In genomic region chr2:68122680-68122964, GRCh38 we compare ENCODE assay signal across 9 cellular contexts. TPM values are rescaled to one million over a fixed set of nuclear protein-coding genes. Genes with fewer than 3 reads are reported as not detected.
DNase-seq lines count a peak whose midpoint lies in the region; ATAC-seq and TF ChIP-seq lines count a peak whose summit lies in the region.
"Had no signal": no experiment of that assay in that cellular context is flagged by ENCODE, and none has a peak within 500 bp of the region (broad histone marks: within the 10 kb centered on the region; RNA-seq: fewer than 3 reads in every experiment).

No MANE protein-coding gene starts in this region.

- 29% methylated on average over 8 of the region's 8 CpGs for WGBS in smooth muscle cell (ENCODE audit: low lambda C conversion rate)

- H3K36me3 ChIP-seq in PC-3 (ENCODE audit: low read depth, low read length) (no peaks in the 10 kb centered on the region), fibroblast of lung (ENCODE audit: control insufficient read depth, insufficient read depth, low read length) (no peaks in the 10 kb centered on the region), smooth muscle cell (ENCODE audit: low read depth) (no peaks in the 10 kb centered on the region)

- H4K20me1 ChIP-seq in PC-3 (ENCODE audit: low read length): no peaks in the 10 kb centered on the region
- no peaks in the 10 kb centered on the region for H4K20me1 ChIP-seq in fibroblast of lung (ENCODE audit: control insufficient read depth, extremely low read depth, insufficient read depth, low read length)
- H4K20me1 ChIP-seq in smooth muscle cell (ENCODE audit: low read depth): no peaks in the 10 kb centered on the region

- H3K27me3 Mint-ChIP-seq in activated CD8-positive, alpha-beta T cell treated with anti-CD3 and anti-CD28 coated beads for 36 hours: no peaks in the 10 kb centered on the region
- no peaks in the 10 kb centered on the region for H3K27me3 Mint-ChIP-seq in activated CD8-positive, alpha-beta T cell treated with anti-CD3 and anti-CD28 coated beads, Interleukin-2, amount 10 ng/mL, durations not matched to agents 7 days and 5 days (ENCODE audit: low read depth)
- H3K27me3 Mint-ChIP-seq in activated T-helper 1 cell treated with anti-CD3 and anti-CD28 coated beads, Interleukin-12 subunit alpha, Interleukin-12 subunit beta, Interleukin-2, Interleukin-4 antibody, amounts not matched to agents 30 ng/mL and 10 ng/mL and 1 ng/mL, durations not matched to agents 14 hours and 24 hours and 36 hours (ENCODE audit: insufficient read depth): no peaks in the 10 kb centered on the region
- H3K27me3 Mint-ChIP-seq: activated CD4-positive, alpha-beta T cell treated with anti-CD3 and anti-CD28 coated beads for 36 hours had no signal

- H3K27ac ChIP-seq in PC-3 (ENCODE audit: low read length) (no peak overlapping the region), fibroblast of lung (ENCODE audit: insufficient read depth, low read length) (no peak overlapping the region), smooth muscle cell (ENCODE audit: low read depth) (no peak overlapping the region)

- ATAC-seq in activated CD8-positive, alpha-beta T cell treated with anti-CD3 and anti-CD28 coated beads for 36 hours: no peak
- ATAC-seq in activated CD8-positive, alpha-beta T cell treated with anti-CD3 and anti-CD28 coated beads, Interleukin-2, amount 10 ng/mL, durations not matched to agents 7 days and 5 days: no peak
- no peak; the same call in 1 of the 2 replicates for ATAC-seq in PC-3
- ATAC-seq: activated CD4-positive, alpha-beta T cell treated with anti-CD3 and anti-CD28 coated beads for 36 hours had no signal

- intact Hi-C loops in activated CD8-positive, alpha-beta T cell treated with anti-CD3 and anti-CD28 coated beads for 36 hours (cut with micrococcal nuclease): loop anchor here (2.0 to 10.0 kb wide), 2 partner anchors 160 to 302 kb away; no protein-coding TSS in a partner anchor
- intact Hi-C loops in PC-3 (cut with micrococcal nuclease): loop anchor here (1.0 kb wide), 3 partner anchors 160 to 319 kb away; no protein-coding TSS in a partner anchor
- intact Hi-C loops in activated T-helper 1 cell treated with anti-CD3 and anti-CD28 coated beads, Interleukin-12 subunit alpha, Interleukin-12 subunit beta, Interleukin-2, Interleukin-4 antibody, amounts not matched to agents 30 ng/mL and 10 ng/mL and 1 ng/mL, durations not matched to agents 14 hours and 24 hours and 36 hours (cut with micrococcal nuclease): loop anchor here (1.0 to 5.0 kb wide), 7 partner anchors 35 to 319 kb away; partner anchors contain the start of gene PNO1

- peaks cover 4% of the 10 kb centered on the region; the same call in 1 of the 2 replicates for H3K4me1 ChIP-seq in PC-3 (ENCODE audit: insufficient read depth, low read length)
- H3K4me1 ChIP-seq in fibroblast of lung (ENCODE audit: control insufficient read depth, extremely low read depth, insufficient read depth, low read length): no peaks in the 10 kb centered on the region
- H3K4me1 ChIP-seq in smooth muscle cell (ENCODE audit: low read depth): no peaks in the 10 kb centered on the region

- no peaks in the 10 kb centered on the region for H3K9me2 ChIP-seq in PC-3 (replicated peaks; ENCODE audit: low read length)

- H3F3A ChIP-seq in PC-3 (ENCODE audit: low read length, unreplicated experiment) (no peaks in the 10 kb centered on the region), smooth muscle cell (ENCODE audit: low read depth) (no peaks in the 10 kb centered on the region)

- CTCF ChIA-PET in activated CD8-positive, alpha-beta T cell treated with anti-CD3 and anti-CD28 coated beads for 36 hours (lab: Charles Lee): interaction anchor here (0.6 to 4.0 kb wide), 44 partner anchors 9 to 319 kb away, joined by 3 to 114 read pairs (median 6); partner anchors contain the start of genes C1D and PNO1
- CTCF ChIA-PET in activated CD8-positive, alpha-beta T cell treated with anti-CD3 and anti-CD28 coated beads, Interleukin-2, amount 10 ng/mL, durations not matched to agents 7 days and 5 days (lab: Charles Lee): interaction anchor here (0.8 to 5.9 kb wide), 44 partner anchors 10 to 341 kb away, joined by 3 to 78 read pairs (median 5); partner anchors contain the start of gene PNO1
- CTCF ChIA-PET in PC-3 (lab: Charles Lee): interaction anchor here (0.8 to 1.4 kb wide), 4 partner anchors 75 to 319 kb away, joined by 4 to 11 read pairs (median 6); no protein-coding TSS in a partner anchor

- peaks cover 2% of the 10 kb centered on the region for H3K4me1 Mint-ChIP-seq in activated CD8-positive, alpha-beta T cell treated with anti-CD3 and anti-CD28 coated beads for 36 hours (ENCODE audit: low read depth)
- peaks cover 3% of the 10 kb centered on the region for H3K4me1 Mint-ChIP-seq in activated CD8-positive, alpha-beta T cell treated with anti-CD3 and anti-CD28 coated beads, Interleukin-2, amount 10 ng/mL, durations not matched to agents 7 days and 5 days (ENCODE audit: low read depth)
- H3K4me1 Mint-ChIP-seq in activated T-helper 1 cell treated with anti-CD3 and anti-CD28 coated beads, Interleukin-12 subunit alpha, Interleukin-12 subunit beta, Interleukin-2, Interleukin-4 antibody, amounts not matched to agents 30 ng/mL and 10 ng/mL and 1 ng/mL, durations not matched to agents 14 hours and 24 hours and 36 hours (ENCODE audit: low read depth): peaks cover 5% of the 10 kb centered on the region

- H3K27me3 ChIP-seq in PC-3 (ENCODE audit: low read length): no peaks in the 10 kb centered on the region
- H3K27me3 ChIP-seq in fibroblast of lung (ENCODE audit: control insufficient read depth, insufficient read depth, low read length): no peaks in the 10 kb centered on the region
- H3K27me3 ChIP-seq in smooth muscle cell (ENCODE audit: low read depth): no peaks in the 10 kb centered on the region

- H3K9ac ChIP-seq in PC-3 (ENCODE audit: low read length) (no peak overlapping the region), fibroblast of lung (ENCODE audit: insufficient read depth, low read length) (no peak overlapping the region), smooth muscle cell (ENCODE audit: low read depth) (no peak overlapping the region)

- H3K79me2 ChIP-seq in PC-3 (ENCODE audit: low read length) (no peaks in the 10 kb centered on the region), fibroblast of lung (ENCODE audit: control insufficient read depth, insufficient read depth, low read length) (no peaks in the 10 kb centered on the region), smooth muscle cell (ENCODE audit: low read depth) (no peaks in the 10 kb centered on the region)

- H3K36me3 Mint-ChIP-seq in activated CD8-positive, alpha-beta T cell treated with anti-CD3 and anti-CD28 coated beads for 36 hours (ENCODE audit: low read depth): no peaks in the 10 kb centered on the region
- no peaks in the 10 kb centered on the region for H3K36me3 Mint-ChIP-seq in activated CD8-positive, alpha-beta T cell treated with anti-CD3 and anti-CD28 coated beads, Interleukin-2, amount 10 ng/mL, durations not matched to agents 7 days and 5 days (ENCODE audit: low read depth)
- H3K36me3 Mint-ChIP-seq in activated T-helper 1 cell treated with anti-CD3 and anti-CD28 coated beads, Interleukin-12 subunit alpha, Interleukin-12 subunit beta, Interleukin-2, Interleukin-4 antibody, amounts not matched to agents 30 ng/mL and 10 ng/mL and 1 ng/mL, durations not matched to agents 14 hours and 24 hours and 36 hours (ENCODE audit: low read depth): no peaks in the 10 kb centered on the region

- H3K9me3 ChIP-seq in PC-3 (ENCODE audit: low read length) (no peaks in the 10 kb centered on the region), fibroblast of lung (ENCODE audit: control insufficient read depth, insufficient read depth, low read depth, low read length) (no peaks in the 10 kb centered on the region), smooth muscle cell (replicated peaks; ENCODE audit: low read depth) (no peaks in the 10 kb centered on the region)

- no peaks in the 10 kb centered on the region for H3K9me3 Mint-ChIP-seq in activated CD8-positive, alpha-beta T cell treated with anti-CD3 and anti-CD28 coated beads for 36 hours
- H3K9me3 Mint-ChIP-seq in activated CD8-positive, alpha-beta T cell treated with anti-CD3 and anti-CD28 coated beads, Interleukin-2, amount 10 ng/mL, durations not matched to agents 7 days and 5 days (ENCODE audit: insufficient read depth): no peaks in the 10 kb centered on the region
- no peaks in the 10 kb centered on the region for H3K9me3 Mint-ChIP-seq in activated T-helper 1 cell treated with anti-CD3 and anti-CD28 coated beads, Interleukin-12 subunit alpha, Interleukin-12 subunit beta, Interleukin-2, Interleukin-4 antibody, amounts not matched to agents 30 ng/mL and 10 ng/mL and 1 ng/mL, durations not matched to agents 14 hours and 24 hours and 36 hours

- H2AFZ ChIP-seq in PC-3 (ENCODE audit: low read length) (peak overlapping the region; percentile 74), fibroblast of lung (ENCODE audit: low read length) (no peak overlapping the region), smooth muscle cell (ENCODE audit: low read depth) (peak overlapping the region; percentile 15)

- no TSS peak for BruUV-seq in PC-3 (replicated peaks; lab: Mats Ljungman, UMichigan)

- POLR2A ChIA-PET in activated CD8-positive, alpha-beta T cell treated with anti-CD3 and anti-CD28 coated beads for 36 hours (lab: Charles Lee): interaction anchor here (1.4 kb wide), 1 partner anchor 160 kb away, joined by 4 read pairs; no protein-coding TSS in a partner anchor
- POLR2A ChIA-PET in activated CD8-positive, alpha-beta T cell treated with anti-CD3 and anti-CD28 coated beads, Interleukin-2, amount 10 ng/mL, durations not matched to agents 7 days and 5 days (lab: Charles Lee): no interaction called here
- POLR2A ChIA-PET in PC-3 (lab: Charles Lee; ENCODE audit: unreplicated experiment): no interaction called here

- peak; percentile 65 for TF ChIP-seq CTCF in activated CD8-positive, alpha-beta T cell treated with anti-CD3 and anti-CD28 coated beads for 36 hours (IDR thresholded peaks at IDR 0.05)
- no peak for TF ChIP-seq CTCF in PC-3 (conservative IDR thresholded peaks at IDR 0.05; ENCODE audit: low read depth, low read length)
- TF ChIP-seq CTCF in fibroblast of lung (conservative IDR thresholded peaks at IDR 0.05 in 1 of 2, IDR thresholded peaks at IDR 0.05 in 1 of 2; ENCODE audit: low read depth in 1 of 2, low read length in 2 of 2): no peak
- TF ChIP-seq CTCF in smooth muscle cell (IDR thresholded peaks at IDR 0.05; ENCODE audit: borderline replicate concordance, insufficient read depth, poor library complexity, severe bottlenecking): no peak

- H3K4me3 Mint-ChIP-seq in activated CD8-positive, alpha-beta T cell treated with anti-CD3 and anti-CD28 coated beads for 36 hours: no peak overlapping the region
- no peak overlapping the region for H3K4me3 Mint-ChIP-seq in activated CD8-positive, alpha-beta T cell treated with anti-CD3 and anti-CD28 coated beads, Interleukin-2, amount 10 ng/mL, durations not matched to agents 7 days and 5 days
- no peak overlapping the region for H3K4me3 Mint-ChIP-seq in activated T-helper 1 cell treated with anti-CD3 and anti-CD28 coated beads, Interleukin-12 subunit alpha, Interleukin-12 subunit beta, Interleukin-2, Interleukin-4 antibody, amounts not matched to agents 30 ng/mL and 10 ng/mL and 1 ng/mL, durations not matched to agents 14 hours and 24 hours and 36 hours
- H3K4me3 Mint-ChIP-seq: activated CD4-positive, alpha-beta T cell treated with anti-CD3 and anti-CD28 coated beads for 36 hours had no signal

- H3K4me3 ChIP-seq in PC-3 (ENCODE audit: low read length) (peak overlapping the region; percentile 28; the same call in 1 of the 2 replicates), fibroblast of lung (replicated peaks in 1 of 4; ENCODE audit: control extremely low read depth in 1 of 4, insufficient read depth in 1 of 4, low read depth in 3 of 4, low read length in 4 of 4) (no peak overlapping the region), smooth muscle cell (no peak overlapping the region)

- no peak for DNase-seq in activated CD8-positive, alpha-beta T cell treated with anti-CD3 and anti-CD28 coated beads for 36 hours
- no peak for DNase-seq in activated CD8-positive, alpha-beta T cell treated with anti-CD3 and anti-CD28 coated beads, Interleukin-2, amount 10 ng/mL, durations not matched to agents 7 days and 5 days
- no peak for DNase-seq in PC-3
- no peak for DNase-seq in fibroblast of lung (ENCODE audit: low read depth in 2 of 2)
- DNase-seq in smooth muscle cell (lab: John Stamatoyannopoulos, UW; ENCODE audit: unreplicated experiment): no peak
- no peak for DNase-seq in ureter (ENCODE audit: low spot score)
- no peak for DNase-seq in stimulated activated CD4-positive, alpha-beta T cell treated with anti-CD3 and anti-CD28 coated beads, Interleukin-4, amount 100 ng/mL, for 24 hours
- DNase-seq in activated T-helper 1 cell treated with anti-CD3 and anti-CD28 coated beads, Interleukin-12 subunit alpha, Interleukin-12 subunit beta, Interleukin-2, Interleukin-4 antibody, amounts not matched to agents 30 ng/mL and 10 ng/mL and 1 ng/mL, durations not matched to agents 14 hours and 24 hours and 36 hours (ENCODE audit: low spot score): no peak

- H3K4me2 ChIP-seq in PC-3 (ENCODE audit: low read length): peak overlapping the region; percentile 64
- peak overlapping the region; percentile 34 for H3K4me2 ChIP-seq in fibroblast of lung (ENCODE audit: extremely low read depth, insufficient read depth, low read length)
- peak overlapping the region; percentile 82 for H3K4me2 ChIP-seq in smooth muscle cell

- no peak overlapping the region for H3K27ac Mint-ChIP-seq in activated CD8-positive, alpha-beta T cell treated with anti-CD3 and anti-CD28 coated beads for 36 hours
- H3K27ac Mint-ChIP-seq in activated CD8-positive, alpha-beta T cell treated with anti-CD3 and anti-CD28 coated beads, Interleukin-2, amount 10 ng/mL, durations not matched to agents 7 days and 5 days: no peak overlapping the region
- H3K27ac Mint-ChIP-seq in activated T-helper 1 cell treated with anti-CD3 and anti-CD28 coated beads, Interleukin-12 subunit alpha, Interleukin-12 subunit beta, Interleukin-2, Interleukin-4 antibody, amounts not matched to agents 30 ng/mL and 10 ng/mL and 1 ng/mL, durations not matched to agents 14 hours and 24 hours and 36 hours: no peak overlapping the region
- H3K27ac Mint-ChIP-seq: activated CD4-positive, alpha-beta T cell treated with anti-CD3 and anti-CD28 coated beads for 36 hours had no signal

RNA-seq across cellular contexts. Expression of gene PNO1, which starts 35.1 kb away (rescaled TPM):
- 10 to 100 TPM; 25.1 to 26.2 TPM for total RNA-seq in activated CD8-positive, alpha-beta T cell treated with anti-CD3 and anti-CD28 coated beads for 36 hours
- total RNA-seq in activated CD8-positive, alpha-beta T cell treated with anti-CD3 and anti-CD28 coated beads, Interleukin-2, amount 10 ng/mL, durations not matched to agents 7 days and 5 days: 10 to 100 TPM; 12.3 to 13.3 TPM
- 50.8 and 64.1 TPM in 2 replicates for total RNA-seq in PC-3 (2014; rRNA removed)
- 12.9 and 14.4 TPM in 2 replicates for total RNA-seq in fibroblast of lung
- polyA plus RNA-seq in fibroblast of lung: 13.4 and 18.1 TPM in 2 replicates
- 12.1 and 16.4 TPM in 2 replicates for polyA plus RNA-seq in fibroblast of lung (2012)
- 2.6 and 3.5 TPM in 2 replicates for polyA minus RNA-seq in fibroblast of lung (ENCODE audit: low replicate concordance)
- total RNA-seq in smooth muscle cell: 10.9 and 12.9 TPM in 2 replicates
- 19.2 and 22.7 TPM in 2 replicates for polyA plus RNA-seq in smooth muscle cell
- 21.4 TPM for total RNA-seq in ureter
- total RNA-seq in activated T-helper 1 cell treated with anti-CD3 and anti-CD28 coated beads, Interleukin-12 subunit alpha, Interleukin-12 subunit beta, Interleukin-2, Interleukin-4 antibody, amounts not matched to agents 30 ng/mL and 10 ng/mL and 1 ng/mL, durations not matched to agents 14 hours and 24 hours and 36 hours: 31.3 and 33.4 TPM in 2 replicates

RNA-seq across cellular contexts. Expression of gene C1D, which starts 59.8 kb away (rescaled TPM):
- total RNA-seq in activated CD8-positive, alpha-beta T cell treated with anti-CD3 and anti-CD28 coated beads for 36 hours: 10 to 100 TPM; 28.1 to 35.0 TPM
- 10 to 100 TPM; 18.7 to 23.3 TPM for total RNA-seq in activated CD8-positive, alpha-beta T cell treated with anti-CD3 and anti-CD28 coated beads, Interleukin-2, amount 10 ng/mL, durations not matched to agents 7 days and 5 days
- total RNA-seq in PC-3 (2014; rRNA removed): 19.1 and 24.6 TPM in 2 replicates
- 21.3 and 28.8 TPM in 2 replicates for total RNA-seq in fibroblast of lung
- polyA plus RNA-seq in fibroblast of lung: 55.2 and 63.1 TPM in 2 replicates
- polyA plus RNA-seq in fibroblast of lung (2012): 25.3 and 25.6 TPM in 2 replicates
- not detected in 2 replicates for polyA minus RNA-seq in fibroblast of lung (ENCODE audit: low replicate concordance)
- 53.8 and 70.3 TPM in 2 replicates for total RNA-seq in smooth muscle cell
- polyA plus RNA-seq in smooth muscle cell: 25.8 and 27.5 TPM in 2 replicates
- 14.2 TPM for total RNA-seq in ureter
- total RNA-seq in activated T-helper 1 cell treated with anti-CD3 and anti-CD28 coated beads, Interleukin-12 subunit alpha, Interleukin-12 subunit beta, Interleukin-2, Interleukin-4 antibody, amounts not matched to agents 30 ng/mL and 10 ng/mL and 1 ng/mL, durations not matched to agents 14 hours and 24 hours and 36 hours: 28.3 and 31.0 TPM in 2 replicates
